In the genomic region with DNA sequence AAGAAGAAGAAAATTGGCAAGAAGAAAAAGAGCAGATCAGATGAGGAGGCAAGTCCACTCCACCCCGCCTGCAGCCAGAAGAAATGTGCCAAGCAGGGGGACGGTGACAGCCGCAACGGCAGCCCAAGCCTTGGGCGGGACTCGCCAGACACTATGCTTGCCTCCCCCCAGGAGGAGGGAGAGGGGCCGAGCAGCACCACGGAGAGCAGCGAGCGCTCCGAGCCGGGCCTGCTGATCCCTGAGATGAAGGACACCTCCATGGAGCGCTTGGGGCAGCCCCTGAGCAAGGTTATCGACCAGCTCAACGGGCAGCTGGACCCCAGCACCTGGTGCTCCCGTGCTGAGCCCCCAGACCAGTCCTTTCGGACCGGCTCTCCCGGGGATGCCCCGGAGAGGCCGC, we compare ENCODE assay signal across 1 cellular context.
TF ChIP-seq lines count a peak whose summit lies in the region.

No MANE protein-coding gene starts in this region.

TF ChIP-seq in IMR-90, 13 proteins besides CTCF, POLR2A, EP300 and RAD21:
- TF ChIP-seq RCOR1 (IDR thresholded peaks at IDR 0.05; ENCODE audit: insufficient replicate concordance, low read length) (no peak), CEBPB (IDR thresholded peaks at IDR 0.05; ENCODE audit: low read depth, low read length) (no peak), USF2 (IDR thresholded peaks at IDR 0.05; ENCODE audit: low read depth, low read length) (no peak), RFX5 (IDR thresholded peaks at IDR 0.05; ENCODE audit: low read depth, low read length) (no peak), MAZ (IDR thresholded peaks at IDR 0.05; ENCODE audit: borderline replicate concordance, low read depth, low read length) (no peak), ELK1 (IDR thresholded peaks at IDR 0.05; ENCODE audit: borderline replicate concordance, low read depth, low read length) (no peak), CHD1 (IDR thresholded peaks at IDR 0.05; ENCODE audit: low read depth, low read length) (no peak), MAFK (IDR thresholded peaks at IDR 0.05; ENCODE audit: low read depth, low read length) (no peak), NFE2L2 (IDR thresholded peaks at IDR 0.05; ENCODE audit: low read depth, low read length) (no peak), SMC3 (IDR thresholded peaks at IDR 0.05; ENCODE audit: low read depth, low read length) (no peak), MXI1 (IDR thresholded peaks at IDR 0.05; ENCODE audit: borderline replicate concordance, low read depth, low read length) (no peak), BHLHE40 (IDR thresholded peaks at IDR 0.05; ENCODE audit: low read depth, low read length) (no peak), FOS (IDR thresholded peaks at IDR 0.05; ENCODE audit: low read depth, low read length) (no peak)
